Comparison of ENCODE assay signal across 1 cellular context in the genomic region with DNA sequence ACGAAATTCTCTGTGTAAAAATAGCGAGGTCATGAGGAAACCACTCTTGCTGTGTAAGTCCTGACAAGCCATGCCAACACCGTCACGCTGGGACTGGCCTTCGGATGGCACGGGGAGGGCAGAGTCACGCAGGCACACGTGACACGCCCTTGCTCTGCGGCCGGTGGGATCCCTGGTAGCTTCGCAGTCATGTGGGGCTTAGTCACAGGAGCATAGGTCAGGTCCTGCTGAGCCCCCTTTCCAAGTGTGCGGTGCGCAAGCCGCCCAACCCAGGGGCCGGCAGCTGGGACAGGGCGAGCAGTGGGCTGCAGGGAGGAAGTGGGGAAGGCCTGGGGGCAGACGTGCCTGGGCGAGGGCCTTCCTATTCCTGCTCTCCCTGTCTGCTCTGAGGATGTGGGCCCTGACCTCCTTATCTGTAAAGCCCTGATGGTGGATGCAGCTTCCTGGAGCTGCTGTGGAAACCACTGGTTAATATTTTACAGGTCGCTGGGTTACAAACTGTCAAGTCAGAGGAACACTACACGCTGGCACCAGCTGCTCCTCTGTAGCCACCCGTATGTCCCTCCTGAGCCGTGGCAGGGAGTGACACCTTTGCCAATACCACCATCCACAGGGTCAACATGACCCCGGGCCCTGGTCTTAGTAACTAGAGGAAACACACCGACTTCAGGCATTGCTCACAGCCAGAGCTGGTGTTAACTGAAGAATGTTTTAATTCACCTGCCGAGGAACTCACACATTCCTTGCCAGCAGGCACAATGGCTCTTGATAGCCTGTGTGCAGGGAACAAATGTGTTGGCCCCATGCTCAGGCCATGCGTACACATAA.
TF ChIP-seq lines count a peak whose summit lies in the region.

No MANE protein-coding gene starts in this region.

TF ChIP-seq in HepG2, 621 proteins besides CTCF, POLR2A, EP300 and RAD21 (continued from another document and continues in another):
- TF ChIP-seq, protein P1, sequence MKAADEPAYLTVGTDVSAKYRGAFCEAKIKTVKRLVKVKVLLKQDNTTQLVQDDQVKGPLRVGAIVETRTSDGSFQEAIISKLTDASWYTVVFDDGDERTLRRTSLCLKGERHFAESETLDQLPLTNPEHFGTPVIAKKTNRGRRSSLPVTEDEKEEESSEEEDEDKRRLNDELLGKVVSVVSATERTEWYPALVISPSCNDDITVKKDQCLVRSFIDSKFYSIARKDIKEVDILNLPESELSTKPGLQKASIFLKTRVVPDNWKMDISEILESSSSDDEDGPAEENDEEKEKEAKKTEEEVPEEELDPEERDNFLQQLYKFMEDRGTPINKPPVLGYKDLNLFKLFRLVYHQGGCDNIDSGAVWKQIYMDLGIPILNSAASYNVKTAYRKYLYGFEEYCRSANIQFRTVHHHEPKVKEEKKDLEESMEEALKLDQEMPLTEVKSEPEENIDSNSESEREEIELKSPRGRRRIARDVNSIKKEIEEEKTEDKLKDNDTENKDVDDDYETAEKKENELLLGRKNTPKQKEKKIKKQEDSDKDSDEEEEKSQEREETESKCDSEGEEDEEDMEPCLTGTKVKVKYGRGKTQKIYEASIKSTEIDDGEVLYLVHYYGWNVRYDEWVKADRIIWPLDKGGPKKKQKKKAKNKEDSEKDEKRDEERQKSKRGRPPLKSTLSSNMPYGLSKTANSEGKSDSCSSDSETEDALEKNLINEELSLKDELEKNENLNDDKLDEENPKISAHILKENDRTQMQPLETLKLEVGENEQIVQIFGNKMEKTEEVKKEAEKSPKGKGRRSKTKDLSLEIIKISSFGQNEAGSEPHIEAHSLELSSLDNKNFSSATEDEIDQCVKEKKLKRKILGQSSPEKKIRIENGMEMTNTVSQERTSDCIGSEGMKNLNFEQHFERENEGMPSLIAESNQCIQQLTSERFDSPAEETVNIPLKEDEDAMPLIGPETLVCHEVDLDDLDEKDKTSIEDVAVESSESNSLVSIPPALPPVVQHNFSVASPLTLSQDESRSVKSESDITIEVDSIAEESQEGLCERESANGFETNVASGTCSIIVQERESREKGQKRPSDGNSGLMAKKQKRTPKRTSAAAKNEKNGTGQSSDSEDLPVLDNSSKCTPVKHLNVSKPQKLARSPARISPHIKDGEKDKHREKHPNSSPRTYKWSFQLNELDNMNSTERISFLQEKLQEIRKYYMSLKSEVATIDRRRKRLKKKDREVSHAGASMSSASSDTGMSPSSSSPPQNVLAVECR (CRISPR knock-in tag; IDR thresholded peaks at IDR 0.05; ENCODE audit: borderline replicate concordance) = peak; percentile 88
- TF ChIP-seq, protein P2, sequence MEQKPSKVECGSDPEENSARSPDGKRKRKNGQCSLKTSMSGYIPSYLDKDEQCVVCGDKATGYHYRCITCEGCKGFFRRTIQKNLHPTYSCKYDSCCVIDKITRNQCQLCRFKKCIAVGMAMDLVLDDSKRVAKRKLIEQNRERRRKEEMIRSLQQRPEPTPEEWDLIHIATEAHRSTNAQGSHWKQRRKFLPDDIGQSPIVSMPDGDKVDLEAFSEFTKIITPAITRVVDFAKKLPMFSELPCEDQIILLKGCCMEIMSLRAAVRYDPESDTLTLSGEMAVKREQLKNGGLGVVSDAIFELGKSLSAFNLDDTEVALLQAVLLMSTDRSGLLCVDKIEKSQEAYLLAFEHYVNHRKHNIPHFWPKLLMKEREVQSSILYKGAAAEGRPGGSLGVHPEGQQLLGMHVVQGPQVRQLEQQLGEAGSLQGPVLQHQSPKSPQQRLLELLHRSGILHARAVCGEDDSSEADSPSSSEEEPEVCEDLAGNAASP (CRISPR knock-in tag; IDR thresholded peaks at IDR 0.05; ENCODE audit: borderline replicate concordance) = peak; percentile 60; the same call in 1 of the 2 replicates
- TF ChIP-seq HMG20B (CRISPR knock-in tag; conservative IDR thresholded peaks at IDR 0.05) (no peak; the same call in 1 of the 2 replicates), HOXD1 (CRISPR knock-in tag; IDR thresholded peaks at IDR 0.05) (0 out of 2 replicates have a peak, but pooled peaks have one; percentile 25), NBN (conservative IDR thresholded peaks at IDR 0.05) (no peak), MTA1 (CRISPR knock-in tag; IDR thresholded peaks at IDR 0.05; ENCODE audit: borderline replicate concordance) (peak; percentile 92), MAZ (IDR thresholded peaks at IDR 0.05; ENCODE audit: borderline replicate concordance, low read depth, low read length) (no peak), MAZ (CRISPR knock-in tag; IDR thresholded peaks at IDR 0.05; ENCODE audit: low read depth) (peak; percentile 62), ZNF550 (CRISPR knock-in tag; IDR thresholded peaks at IDR 0.05; ENCODE audit: borderline replicate concordance) (0 out of 2 replicates have a peak, but pooled peaks have one; percentile 32), MYC (CRISPR knock-in tag; IDR thresholded peaks at IDR 0.05; ENCODE audit: borderline replicate concordance) (peak; percentile 87), JUND (CRISPR knock-in tag; IDR thresholded peaks at IDR 0.05) (peak; percentile 67), PRPF4 (IDR thresholded peaks at IDR 0.05; ENCODE audit: low read depth, low read length, poor library complexity, severe bottlenecking) (no peak), ZNF468 (CRISPR knock-in tag; IDR thresholded peaks at IDR 0.05) (no peak), ETV6 (CRISPR knock-in tag; conservative IDR thresholded peaks at IDR 0.05) (no peak), ZNF83 (CRISPR knock-in tag; IDR thresholded peaks at IDR 0.05; ENCODE audit: borderline replicate concordance) (no peak), PLRG1 (conservative IDR thresholded peaks at IDR 0.05) (no peak), HNRNPH1 (optimal IDR thresholded peaks at IDR 0.05; ENCODE audit: low read depth, low read length) (no peak), SATB2 (CRISPR knock-in tag; IDR thresholded peaks at IDR 0.05) (no peak), HDAC6 (IDR thresholded peaks at IDR 0.05; ENCODE audit: low read depth, low read length) (no peak), RARG (CRISPR knock-in tag; IDR thresholded peaks at IDR 0.05; ENCODE audit: low read depth) (no peak), ATAD3A (CRISPR knock-in tag; IDR thresholded peaks at IDR 0.05) (no peak), ZNF317 (CRISPR knock-in tag; IDR thresholded peaks at IDR 0.05) (peak; percentile 74; the same call in 1 of the 2 replicates), ZNF326 (CRISPR knock-in tag; IDR thresholded peaks at IDR 0.05; ENCODE audit: borderline replicate concordance) (no peak), ZNF777 (CRISPR knock-in tag; IDR thresholded peaks at IDR 0.05) (peak; percentile 48; the same call in 1 of the 2 replicates), CC2D1A (CRISPR knock-in tag; IDR thresholded peaks at IDR 0.05) (no peak), SUZ12 (IDR thresholded peaks at IDR 0.05; ENCODE audit: low read depth, low read length) (no peak), ZNF224 (CRISPR knock-in tag; IDR thresholded peaks at IDR 0.05) (no peak), RCOR2 (CRISPR knock-in tag; IDR thresholded peaks at IDR 0.05) (no peak), ZNF724P (CRISPR knock-in tag; IDR thresholded peaks at IDR 0.05; ENCODE audit: borderline replicate concordance) (0 out of 2 replicates have a peak, but pooled peaks have one; percentile 57), NONO (IDR thresholded peaks at IDR 0.05) (no peak), NONO (CRISPR knock-in tag; conservative IDR thresholded peaks at IDR 0.05) (peak; percentile 82)
- TF ChIP-seq, protein P3, sequence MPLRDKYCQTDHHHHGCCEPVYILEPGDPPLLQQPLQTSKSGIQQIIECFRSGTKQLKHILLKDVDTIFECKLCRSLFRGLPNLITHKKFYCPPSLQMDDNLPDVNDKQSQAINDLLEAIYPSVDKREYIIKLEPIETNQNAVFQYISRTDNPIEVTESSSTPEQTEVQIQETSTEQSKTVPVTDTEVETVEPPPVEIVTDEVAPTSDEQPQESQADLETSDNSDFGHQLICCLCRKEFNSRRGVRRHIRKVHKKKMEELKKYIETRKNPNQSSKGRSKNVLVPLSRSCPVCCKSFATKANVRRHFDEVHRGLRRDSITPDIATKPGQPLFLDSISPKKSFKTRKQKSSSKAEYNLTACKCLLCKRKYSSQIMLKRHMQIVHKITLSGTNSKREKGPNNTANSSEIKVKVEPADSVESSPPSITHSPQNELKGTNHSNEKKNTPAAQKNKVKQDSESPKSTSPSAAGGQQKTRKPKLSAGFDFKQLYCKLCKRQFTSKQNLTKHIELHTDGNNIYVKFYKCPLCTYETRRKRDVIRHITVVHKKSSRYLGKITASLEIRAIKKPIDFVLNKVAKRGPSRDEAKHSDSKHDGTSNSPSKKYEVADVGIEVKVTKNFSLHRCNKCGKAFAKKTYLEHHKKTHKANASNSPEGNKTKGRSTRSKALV (CRISPR knock-in tag; IDR thresholded peaks at IDR 0.05) = no peak; the same call in 1 of the 2 replicates
- TF ChIP-seq, protein P4, sequence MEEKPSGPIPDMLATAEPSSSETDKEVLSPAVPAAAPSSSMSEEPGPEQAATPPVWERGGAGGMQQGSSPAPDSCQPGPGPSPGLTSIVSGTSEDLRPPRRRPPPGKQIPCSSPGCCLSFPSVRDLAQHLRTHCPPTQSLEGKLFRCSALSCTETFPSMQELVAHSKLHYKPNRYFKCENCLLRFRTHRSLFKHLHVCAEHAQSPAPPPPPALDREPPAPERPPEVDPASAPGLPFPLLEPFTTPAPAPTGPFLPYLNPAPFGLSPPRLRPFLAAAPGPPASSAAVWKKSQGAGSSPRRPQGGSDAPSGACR (CRISPR knock-in tag; IDR thresholded peaks at IDR 0.05) = peak; percentile 90; the same call in 1 of the 2 replicates
- TF ChIP-seq, protein P5, sequence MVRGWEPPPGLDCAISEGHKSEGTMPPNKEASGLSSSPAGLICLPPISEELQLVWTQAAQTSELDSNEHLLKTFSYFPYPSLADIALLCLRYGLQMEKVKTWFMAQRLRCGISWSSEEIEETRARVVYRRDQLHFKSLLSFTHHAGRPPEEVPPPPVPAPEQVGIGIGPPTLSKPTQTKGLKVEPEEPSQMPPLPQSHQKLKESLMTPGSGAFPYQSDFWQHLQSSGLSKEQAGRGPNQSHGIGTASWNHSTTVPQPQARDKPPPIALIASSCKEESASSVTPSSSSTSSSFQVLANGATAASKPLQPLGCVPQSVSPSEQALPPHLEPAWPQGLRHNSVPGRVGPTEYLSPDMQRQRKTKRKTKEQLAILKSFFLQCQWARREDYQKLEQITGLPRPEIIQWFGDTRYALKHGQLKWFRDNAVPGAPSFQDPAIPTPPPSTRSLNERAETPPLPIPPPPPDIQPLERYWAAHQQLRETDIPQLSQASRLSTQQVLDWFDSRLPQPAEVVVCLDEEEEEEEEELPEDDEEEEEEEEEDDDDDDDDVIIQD (CRISPR knock-in tag; IDR thresholded peaks at IDR 0.05; ENCODE audit: low read depth) = 0 out of 2 replicates have a peak, but pooled peaks have one; percentile 49
- TF ChIP-seq, protein P6, sequence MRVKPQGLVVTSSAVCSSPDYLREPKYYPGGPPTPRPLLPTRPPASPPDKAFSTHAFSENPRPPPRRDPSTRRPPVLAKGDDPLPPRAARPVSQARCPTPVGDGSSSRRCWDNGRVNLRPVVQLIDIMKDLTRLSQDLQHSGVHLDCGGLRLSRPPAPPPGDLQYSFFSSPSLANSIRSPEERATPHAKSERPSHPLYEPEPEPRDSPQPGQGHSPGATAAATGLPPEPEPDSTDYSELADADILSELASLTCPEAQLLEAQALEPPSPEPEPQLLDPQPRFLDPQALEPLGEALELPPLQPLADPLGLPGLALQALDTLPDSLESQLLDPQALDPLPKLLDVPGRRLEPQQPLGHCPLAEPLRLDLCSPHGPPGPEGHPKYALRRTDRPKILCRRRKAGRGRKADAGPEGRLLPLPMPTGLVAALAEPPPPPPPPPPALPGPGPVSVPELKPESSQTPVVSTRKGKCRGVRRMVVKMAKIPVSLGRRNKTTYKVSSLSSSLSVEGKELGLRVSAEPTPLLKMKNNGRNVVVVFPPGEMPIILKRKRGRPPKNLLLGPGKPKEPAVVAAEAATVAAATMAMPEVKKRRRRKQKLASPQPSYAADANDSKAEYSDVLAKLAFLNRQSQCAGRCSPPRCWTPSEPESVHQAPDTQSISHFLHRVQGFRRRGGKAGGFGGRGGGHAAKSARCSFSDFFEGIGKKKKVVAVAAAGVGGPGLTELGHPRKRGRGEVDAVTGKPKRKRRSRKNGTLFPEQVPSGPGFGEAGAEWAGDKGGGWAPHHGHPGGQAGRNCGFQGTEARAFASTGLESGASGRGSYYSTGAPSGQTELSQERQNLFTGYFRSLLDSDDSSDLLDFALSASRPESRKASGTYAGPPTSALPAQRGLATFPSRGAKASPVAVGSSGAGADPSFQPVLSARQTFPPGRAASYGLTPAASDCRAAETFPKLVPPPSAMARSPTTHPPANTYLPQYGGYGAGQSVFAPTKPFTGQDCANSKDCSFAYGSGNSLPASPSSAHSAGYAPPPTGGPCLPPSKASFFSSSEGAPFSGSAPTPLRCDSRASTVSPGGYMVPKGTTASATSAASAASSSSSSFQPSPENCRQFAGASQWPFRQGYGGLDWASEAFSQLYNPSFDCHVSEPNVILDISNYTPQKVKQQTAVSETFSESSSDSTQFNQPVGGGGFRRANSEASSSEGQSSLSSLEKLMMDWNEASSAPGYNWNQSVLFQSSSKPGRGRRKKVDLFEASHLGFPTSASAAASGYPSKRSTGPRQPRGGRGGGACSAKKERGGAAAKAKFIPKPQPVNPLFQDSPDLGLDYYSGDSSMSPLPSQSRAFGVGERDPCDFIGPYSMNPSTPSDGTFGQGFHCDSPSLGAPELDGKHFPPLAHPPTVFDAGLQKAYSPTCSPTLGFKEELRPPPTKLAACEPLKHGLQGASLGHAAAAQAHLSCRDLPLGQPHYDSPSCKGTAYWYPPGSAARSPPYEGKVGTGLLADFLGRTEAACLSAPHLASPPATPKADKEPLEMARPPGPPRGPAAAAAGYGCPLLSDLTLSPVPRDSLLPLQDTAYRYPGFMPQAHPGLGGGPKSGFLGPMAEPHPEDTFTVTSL (CRISPR knock-in tag; IDR thresholded peaks at IDR 0.05; ENCODE audit: borderline replicate concordance) = peak; percentile 73; the same call in 1 of the 2 replicates
- TF ChIP-seq, protein P7, sequence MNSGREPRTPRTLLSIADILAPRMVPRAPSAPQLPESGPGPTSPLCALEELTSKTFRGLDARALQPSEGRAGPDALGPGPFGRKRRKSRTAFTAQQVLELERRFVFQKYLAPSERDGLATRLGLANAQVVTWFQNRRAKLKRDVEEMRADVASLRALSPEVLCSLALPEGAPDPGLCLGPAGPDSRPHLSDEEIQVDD (CRISPR knock-in tag; IDR thresholded peaks at IDR 0.05; ENCODE audit: borderline replicate concordance) = no peak
- TF ChIP-seq, protein P8, sequence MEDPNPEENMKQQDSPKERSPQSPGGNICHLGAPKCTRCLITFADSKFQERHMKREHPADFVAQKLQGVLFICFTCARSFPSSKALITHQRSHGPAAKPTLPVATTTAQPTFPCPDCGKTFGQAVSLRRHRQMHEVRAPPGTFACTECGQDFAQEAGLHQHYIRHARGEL (CRISPR knock-in tag; IDR thresholded peaks at IDR 0.05) = no peak
